20 cellular contexts compared by ENCODE assay signal in the genomic region with DNA sequence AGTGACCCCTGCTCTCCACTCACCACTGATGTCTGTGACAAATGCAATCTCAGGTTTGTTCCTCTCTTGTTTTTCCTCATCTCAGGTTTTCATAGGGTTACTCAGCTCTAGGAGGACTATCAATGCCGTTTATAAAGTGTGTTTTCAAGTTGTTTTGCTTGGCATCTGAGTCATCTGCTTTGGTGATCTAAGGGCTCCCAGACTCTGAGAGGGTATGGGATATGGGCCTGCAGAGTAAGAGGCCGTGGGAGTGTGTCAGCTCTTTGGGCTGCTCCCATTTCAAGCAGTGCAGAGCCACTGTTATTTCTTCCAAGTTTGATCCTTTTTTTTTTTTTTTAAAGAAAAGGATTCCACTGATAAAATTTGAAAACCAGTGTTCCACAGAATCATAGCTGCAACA. TPM values are rescaled to one million over a fixed set of nuclear protein-coding genes. Genes with fewer than 3 reads are reported as not detected.
DNase-seq lines count a peak whose midpoint lies in the region; ATAC-seq and TF ChIP-seq lines count a peak whose summit lies in the region.
"Had no signal": no experiment of that assay in that cellular context is flagged by ENCODE, and none has a peak within 500 bp of the region (broad histone marks: within the 10 kb centered on the region; RNA-seq: fewer than 3 reads in every experiment).

No MANE protein-coding gene starts in this region.

- H3K9me1 ChIP-seq in IMR-90 (ENCODE audit: insufficient read depth, low read length), result peaks cover 6% of the 10 kb centered on the region; the same call in 1 of the 2 replicates

- peaks cover 34% of the 10 kb centered on the region for H3K4me1 Mint-ChIP-seq in chondrocyte (ENCODE audit: low read depth)
- no peaks in the 10 kb centered on the region for H3K4me1 Mint-ChIP-seq in MCF 10A (ENCODE audit: insufficient read depth, unreplicated experiment)
- H3K4me1 Mint-ChIP-seq: activated CD4-positive, alpha-beta T cell treated with anti-CD3 and anti-CD28 coated beads, Interleukin-2, amount 10 ng/mL, durations not matched to agents 7 days and 5 days had no signal

- H3K79me1 ChIP-seq in IMR-90 (ENCODE audit: low read depth in 1 of 2, low read length in 2 of 2), result peaks cover 0 to 8% of the 10 kb centered on the region in 2 experiments; a peak in 3 of 4 replicates

- peak overlapping the region; percentile 45 for H2BK5ac ChIP-seq in IMR-90 (ENCODE audit: low read depth, low read length, poor library complexity, severe bottlenecking)

- H3K36me3 ChIP-seq in IMR-90 (ENCODE audit: control insufficient read depth, insufficient read depth, low read length) (peaks cover 14% of the 10 kb centered on the region), subcutaneous abdominal adipose tissue (ENCODE audit: control insufficient read depth in 5 of 5, insufficient read depth in 5 of 5, low read length in 5 of 5) (peaks cover 20 to 48% (median 36%) of the 10 kb centered on the region in 5 donors)

- H3K14ac ChIP-seq in IMR-90 (replicated peaks; ENCODE audit: low read depth, low read length), result peak overlapping the region; percentile 39; the same call in 1 of the 2 replicates

- peak overlapping the region; percentile 52 for H3K4me2 ChIP-seq in IMR-90 (ENCODE audit: low read depth, low read length)

- TF ChIP-seq CTCF in IMR-90 (conservative IDR thresholded peaks at IDR 0.05; ENCODE audit: low read depth, low read length), result no peak
- no peak for TF ChIP-seq CTCF in chondrocyte (IDR thresholded peaks at IDR 0.05)
- no peak for TF ChIP-seq CTCF in MCF 10A (IDR thresholded peaks at IDR 0.05; ENCODE audit: unreplicated experiment)

- dilution Hi-C loops in IMR-90 (cut with HindIII; ENCODE audit: low sequenced_read_pairs, unreplicated experiment), result no loop called here

- no peak overlapping the region for H4K91ac ChIP-seq in IMR-90 (ENCODE audit: insufficient read depth, low read depth, low read length)

- DNase-seq in IMR-90 (peak; percentile 88), chondrocyte (ENCODE audit: low spot score) (no peak), kidney glomerular epithelial cell (lab: John Stamatoyannopoulos, UW) (peak; percentile 39), NCI-H2107 treated with DMSO at 0.1 percent for 48 hours (lab: John Stamatoyannopoulos, UW; ENCODE audit: unreplicated experiment) (no peak), NCI-H2171 (lab: John Stamatoyannopoulos, UW) (no peak), MCF 10A (ENCODE audit: unreplicated experiment) (no peak)
- DNase-seq: activated CD4-positive, alpha-beta T cell treated with anti-CD3 and anti-CD28 coated beads, Interleukin-2, amount 10 ng/mL, durations not matched to agents 7 days and 5 days; activated T-cell treated with anti-CD3 and anti-CD28 coated beads, Interleukin-2, amount 50 U/mL, for 72 hours; adrenal gland; CD4-positive, alpha-beta T cell; dermis blood vessel endothelial cell; NCI-H187; NCI-H774; SHP77; T-helper 9 cell; thyroid gland had no signal

- peak overlapping the region; percentile 71; the same call in 1 of the 2 replicates for H3K27ac ChIP-seq in IMR-90 (ENCODE audit: insufficient read depth, low read length)
- peak overlapping the region; percentile 79 for H3K27ac ChIP-seq in subcutaneous abdominal adipose tissue (ENCODE audit: low read depth, low read length)
- H3K27ac ChIP-seq: thyroid gland had no signal

- H3K36me3 Mint-ChIP-seq in chondrocyte (ENCODE audit: low read depth), result peaks cover 17% of the 10 kb centered on the region
- H3K36me3 Mint-ChIP-seq in MCF 10A (ENCODE audit: insufficient read depth, unreplicated experiment), result peaks cover 71% of the 10 kb centered on the region

- no peak for TF ChIP-seq RAD21 in IMR-90 (IDR thresholded peaks at IDR 0.05; ENCODE audit: low read length)

- H2BK15ac ChIP-seq in IMR-90 (ENCODE audit: low read depth, low read length), result no peak overlapping the region

- H3K27ac Mint-ChIP-seq in chondrocyte (ENCODE audit: unreplicated experiment) (peak overlapping the region; percentile 94), MCF 10A (ENCODE audit: low read depth, unreplicated experiment) (no peak overlapping the region)
- H3K27ac Mint-ChIP-seq: activated CD4-positive, alpha-beta T cell treated with anti-CD3 and anti-CD28 coated beads, Interleukin-2, amount 10 ng/mL, durations not matched to agents 7 days and 5 days; activated T-cell treated with anti-CD3 and anti-CD28 coated beads, Interleukin-2, amount 50 U/mL, for 72 hours; CD4-positive, alpha-beta T cell had no signal

- H2AFZ ChIP-seq in IMR-90 (replicated peaks; ENCODE audit: low read length, poor library complexity), result peak overlapping the region; percentile 59

- peak; percentile 91 for ATAC-seq in IMR-90 (ENCODE audit: low read depth)
- no peak for ATAC-seq in GM21447 (IDR thresholded peaks at IDR 0.05; ENCODE audit: unreplicated experiment)
- ATAC-seq: activated T-cell treated with anti-CD3 and anti-CD28 coated beads, Interleukin-2, amount 50 U/mL, for 72 hours; esophagus mucosa had no signal

- H4K20me1 ChIP-seq in IMR-90 (ENCODE audit: insufficient read depth, low read length), result peaks cover 4% of the 10 kb centered on the region; the same call in 1 of the 2 replicates

- POLR2A ChIA-PET in IMR-90 (lab: Charles Lee; ENCODE audit: unreplicated experiment), result interaction anchor here (0.6 kb wide), 1 partner anchor 38 kb away, joined by 3 read pairs; no protein-coding TSS in a partner anchor
- POLR2A ChIA-PET in MCF 10A (lab: Yijun Ruan, JAX), result no interaction called here

- in situ Hi-C loops in IMR-90 (cut with MboI; ENCODE audit: low sequenced_read_pairs), result no loop called here

- no peak overlapping the region for H4K5ac ChIP-seq in IMR-90 (ENCODE audit: low read depth, low read length)

- WGBS in IMR-90 (ENCODE audit: extremely low coverage in 2 of 2, insufficient read length in 1 of 2), 2 experiments, result no CpG with 5 or more reads among the region's 2 CpGs

- H3K9me3 Mint-ChIP-seq in chondrocyte (ENCODE audit: low read depth) (no peaks in the 10 kb centered on the region), MCF 10A (ENCODE audit: unreplicated experiment) (no peaks in the 10 kb centered on the region)
- H3K9me3 Mint-ChIP-seq: activated CD4-positive, alpha-beta T cell treated with anti-CD3 and anti-CD28 coated beads, Interleukin-2, amount 10 ng/mL, durations not matched to agents 7 days and 5 days; activated T-cell treated with anti-CD3 and anti-CD28 coated beads, Interleukin-2, amount 50 U/mL, for 72 hours; CD4-positive, alpha-beta T cell; mesothelial cell of epicardium had no signal

- H3K4me3 ChIP-seq in IMR-90 (ENCODE audit: insufficient read depth, low read depth, low read length), result no peak overlapping the region
- H3K4me3 ChIP-seq in subcutaneous abdominal adipose tissue (ENCODE audit: low read depth in 1 of 5, low read length in 5 of 5), result no peak overlapping the region
- H3K4me3 ChIP-seq: adrenal gland, thyroid gland had no signal

- 0 out of 2 replicates have a peak overlapping the region, but pooled peaks have one; percentile 9 for H2BK20ac ChIP-seq in IMR-90 (ENCODE audit: low read depth, low read length)

- peak overlapping the region in 1 of 2 experiments; percentile 11; a peak in 1 of 4 replicates for H4K8ac ChIP-seq in IMR-90 (ENCODE audit: low read depth in 2 of 2, low read length in 2 of 2)

- H3K9ac ChIP-seq in IMR-90 (ENCODE audit: low read depth, low read length) (no peak overlapping the region; the same call in 1 of the 2 replicates), subcutaneous abdominal adipose tissue (ENCODE audit: low read length in 5 of 5) (peak overlapping the region in 1 of 5 donors; percentile 21)

- no peak overlapping the region for H2BK120ac ChIP-seq in IMR-90 (ENCODE audit: low read depth, low read length)

- intact Hi-C loops in IMR-90 (cut with micrococcal nuclease), result loop anchor here (1.0 to 10.0 kb wide), 2 partner anchors 9 to 346 kb away; no protein-coding TSS in a partner anchor
- intact Hi-C loops in MCF 10A (cut with micrococcal nuclease), result no loop called here

- H3K9me3 ChIP-seq in IMR-90 (ENCODE audit: control insufficient read depth, insufficient read depth, low read length) (no peaks in the 10 kb centered on the region), subcutaneous abdominal adipose tissue (ENCODE audit: control insufficient read depth in 5 of 5, low read length in 5 of 5) (no peaks in the 10 kb centered on the region)
- H3K9me3 ChIP-seq: adrenal gland, thyroid gland had no signal

- no peak overlapping the region for H3K23ac ChIP-seq in IMR-90 (ENCODE audit: low read depth, low read length)

- H3K18ac ChIP-seq in IMR-90 (ENCODE audit: low read depth, low read length), result peak overlapping the region; percentile 55

- TF ChIP-seq POLR2A in IMR-90 (IDR thresholded peaks at IDR 0.05; ENCODE audit: low read depth, low read length), result no peak

- H3K4ac ChIP-seq in IMR-90 (ENCODE audit: low read depth, low read length), result peak overlapping the region; percentile 56; the same call in 1 of the 2 replicates

- no peak overlapping the region for H2AK5ac ChIP-seq in IMR-90 (ENCODE audit: low read depth, low read length)

- CTCF ChIA-PET in IMR-90 (lab: Yijun Ruan, JAX) (interaction anchor here (0.5 to 1.4 kb wide), 3 partner anchors 18 to 734 kb away, joined by 3 to 6 read pairs (median 3); no protein-coding TSS in a partner anchor), MCF 10A (lab: Yijun Ruan, JAX) (interaction anchor here (0.6 to 4.3 kb wide), 3 partner anchors 10 to 18 kb away, joined by 3 to 17 read pairs (median 6); no protein-coding TSS in a partner anchor)

- H3K27me3 Mint-ChIP-seq in chondrocyte (ENCODE audit: low read depth) (no peaks in the 10 kb centered on the region), MCF 10A (ENCODE audit: insufficient read depth, unreplicated experiment) (no peaks in the 10 kb centered on the region)
- H3K27me3 Mint-ChIP-seq: activated CD4-positive, alpha-beta T cell treated with anti-CD3 and anti-CD28 coated beads, Interleukin-2, amount 10 ng/mL, durations not matched to agents 7 days and 5 days; CD4-positive, alpha-beta T cell had no signal

- H3K4me1 ChIP-seq in IMR-90 (ENCODE audit: control insufficient read depth, insufficient read depth, low read length) (peaks cover 8% of the 10 kb centered on the region), subcutaneous abdominal adipose tissue (ENCODE audit: control insufficient read depth in 5 of 5, insufficient read depth in 5 of 5, low read length in 5 of 5) (peaks cover 0 to 34% (median 12%) of the 10 kb centered on the region in 5 donors)

- H3K4me3 Mint-ChIP-seq in chondrocyte (ENCODE audit: unreplicated experiment) (no peak overlapping the region), MCF 10A (ENCODE audit: unreplicated experiment) (no peak overlapping the region)
- H3K4me3 Mint-ChIP-seq: activated CD4-positive, alpha-beta T cell treated with anti-CD3 and anti-CD28 coated beads, Interleukin-2, amount 10 ng/mL, durations not matched to agents 7 days and 5 days; activated T-cell treated with anti-CD3 and anti-CD28 coated beads, Interleukin-2, amount 50 U/mL, for 72 hours; CD4-positive, alpha-beta T cell; mesothelial cell of epicardium had no signal

- BruUV-seq in IMR-90 (replicated peaks; lab: Mats Ljungman, UMichigan) (no TSS peak), MCF 10A (replicated peaks; lab: Mats Ljungman, UMichigan) (no TSS peak)

- H3K56ac ChIP-seq in IMR-90 (ENCODE audit: extremely low read depth, insufficient read depth, low read length), result no peak overlapping the region

- no peaks in the 10 kb centered on the region for H3K27me3 ChIP-seq in IMR-90 (ENCODE audit: control insufficient read depth, insufficient read depth, low read length)
- H3K27me3 ChIP-seq in subcutaneous abdominal adipose tissue (ENCODE audit: control insufficient read depth in 5 of 5, insufficient read depth in 4 of 5, low read length in 5 of 5), result no peaks in the 10 kb centered on the region
- H3K27me3 ChIP-seq: adrenal gland, thyroid gland had no signal

- no peak overlapping the region for H2AK9ac ChIP-seq in IMR-90 (replicated peaks; ENCODE audit: low read depth, low read length, poor library complexity)

RNA-seq across cellular contexts. Expression of gene NNT, which starts 46.3 kb away (rescaled TPM):
- total RNA-seq in IMR-90 (2012; rRNA removed) (57.2 and 58.0 TPM in 2 replicates), chondrocyte (106 to 120 TPM (median 114 TPM) in 3 replicates), MCF 10A (2022) (38.4 and 52.3 TPM in 2 replicates)
- polyA plus RNA-seq in IMR-90 (2012; rRNA removed), result 19.5 and 23.1 TPM in 2 replicates
- polyA plus RNA-seq in IMR-90 (2012; cell fraction: cytosol; rRNA removed), result 12.4 and 12.6 TPM in 2 replicates
- 15.7 and 32.3 TPM in 2 replicates for polyA plus RNA-seq in IMR-90 (2012; cell fraction: nucleus; rRNA removed; ENCODE audit: low replicate concordance)

Comparison
In these comparisons a context has a peak if more than half of its experiments do, and no peak if none do; other contexts are left out.
1. DNase-seq: peak in IMR-90 (single experiment) and kidney glomerular epithelial cell (single experiment); none in chondrocyte (single experiment), NCI-H2107 treated with DMSO at 0.1 percent for 48 hours (single experiment), NCI-H2171 (single experiment) and MCF 10A (single experiment).